In the genomic region with DNA sequence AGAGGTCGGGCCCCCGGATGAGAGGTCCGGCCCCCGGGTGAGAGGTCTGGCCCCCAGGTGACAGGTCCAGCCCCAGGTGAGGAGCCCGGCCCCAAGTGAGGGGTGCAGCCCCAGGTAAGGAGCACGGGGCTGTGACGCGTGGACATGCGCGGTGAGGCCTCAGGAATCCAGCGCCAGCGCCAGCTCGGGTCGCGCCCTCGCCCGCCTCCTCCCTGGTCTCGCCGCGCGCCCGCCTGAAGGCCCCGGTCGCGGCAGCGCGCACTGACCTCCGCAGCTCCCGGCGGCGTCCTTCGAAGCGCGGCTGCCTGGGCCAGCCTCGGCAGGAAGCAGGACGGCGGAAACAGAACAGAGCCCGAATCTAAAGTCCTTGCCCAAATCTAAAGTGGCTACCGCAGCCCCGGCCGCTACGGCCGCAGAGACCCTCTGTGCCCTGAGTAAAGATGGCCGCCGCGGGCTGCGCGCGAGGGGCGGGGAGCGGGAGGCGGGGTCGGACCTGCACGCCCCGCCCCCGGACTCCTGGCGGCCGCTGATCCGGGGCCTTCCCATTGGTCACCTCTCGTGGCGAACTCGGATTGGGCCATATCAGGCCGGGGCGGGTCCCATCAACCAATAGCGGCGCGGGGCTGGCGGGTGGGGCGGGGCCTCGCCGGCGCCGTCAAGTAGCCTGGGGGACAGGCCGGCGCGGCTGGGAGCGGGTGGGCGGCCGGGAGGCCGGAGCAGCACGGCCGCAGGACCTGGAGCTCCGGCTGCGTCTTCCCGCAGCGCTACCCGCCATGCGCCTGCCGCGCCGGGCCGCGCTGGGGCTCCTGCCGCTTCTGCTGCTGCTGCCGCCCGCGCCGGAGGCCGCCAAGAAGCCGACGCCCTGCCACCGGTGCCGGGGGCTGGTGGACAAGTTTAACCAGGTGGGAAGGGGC, we compare ENCODE assay signal across 8 cellular contexts. TPM values are rescaled to one million over a fixed set of nuclear protein-coding genes. Genes with fewer than 3 reads are reported as not detected.
DNase-seq lines count a peak whose midpoint lies in the region; ATAC-seq, FAIRE-seq and TF ChIP-seq lines count a peak whose summit lies in the region.

A gene (minus strand): TSS at position 442 of the 914 bp plus-strand sequence. CDS start 4,673 bp downstream, outside the sequence.
A gene with protein sequence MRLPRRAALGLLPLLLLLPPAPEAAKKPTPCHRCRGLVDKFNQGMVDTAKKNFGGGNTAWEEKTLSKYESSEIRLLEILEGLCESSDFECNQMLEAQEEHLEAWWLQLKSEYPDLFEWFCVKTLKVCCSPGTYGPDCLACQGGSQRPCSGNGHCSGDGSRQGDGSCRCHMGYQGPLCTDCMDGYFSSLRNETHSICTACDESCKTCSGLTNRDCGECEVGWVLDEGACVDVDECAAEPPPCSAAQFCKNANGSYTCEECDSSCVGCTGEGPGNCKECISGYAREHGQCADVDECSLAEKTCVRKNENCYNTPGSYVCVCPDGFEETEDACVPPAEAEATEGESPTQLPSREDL (plus strand): TSS at position 638 of the 914 bp plus-strand sequence. CDS start 136 bp downstream, at position 774.

- no TSS peak for BruUV-seq in Caco-2 (replicated peaks; lab: Mats Ljungman, UMichigan)

- no peak within 1 kb of the TSS for H2BK20ac ChIP-seq in H1 (ENCODE audit: low read length)

- FAIRE-seq in HTR-8/SVneo (lab: Jason Lieb, UNC) (peak; percentile 95), H1 (lab: Jason Lieb, UNC) (no peak)

- H4K91ac ChIP-seq in H1 (replicated peaks; ENCODE audit: insufficient read length, low read length): no peak within 1 kb of the TSS

- H3K9ac ChIP-seq in NT2/D1 (ENCODE audit: insufficient read length, low read depth) (peak within 1 kb of the TSS; percentile 90), H1 (replicated peaks in 1 of 4; ENCODE audit: extremely low read depth in 1 of 4, low read depth in 3 of 4, low read length in 3 of 4) (peak within 1 kb of the TSS; percentile 58 to 89 (median 82)), mesendoderm (ENCODE audit: low read length) (peak within 1 kb of the TSS; percentile 95)

- peak within 1 kb of the TSS; percentile 71 for H3K4me3 Mint-ChIP-seq in Caco-2 (ENCODE audit: unreplicated experiment)
- peak within 1 kb of the TSS; percentile 78 for H3K4me3 Mint-ChIP-seq in activated CD8-positive, alpha-beta memory T cell treated with anti-CD3 and anti-CD28 coated beads, Interleukin-2, amount 10 ng/mL, durations not matched to agents 7 days and 5 days

- no peak for TF ChIP-seq EP300 in H1 (IDR thresholded peaks at IDR 0.05; ENCODE audit: borderline replicate concordance in 1 of 2, low read depth in 2 of 2, low read length in 2 of 2)

- peaks cover 3 to 6% of the 10 kb centered on the region in 2 experiments for H4K20me1 ChIP-seq in H1 (replicated peaks in 1 of 2; ENCODE audit: control insufficient read depth in 1 of 2, insufficient read depth in 2 of 2, low read length in 2 of 2)

- CTCF ChIA-PET in Caco-2 (lab: Charles Lee): interaction anchor here (0.6 to 1.1 kb wide), 2 partner anchors 112 kb away, joined by 3 to 5 read pairs; no protein-coding TSS in a partner anchor
- CTCF ChIA-PET in activated CD8-positive, alpha-beta memory T cell treated with anti-CD3 and anti-CD28 coated beads, Interleukin-2, amount 10 ng/mL, durations not matched to agents 7 days and 5 days (lab: Charles Lee): interaction anchor here (1.1 to 2.8 kb wide), 4 partner anchors 13 to 151 kb away, joined by 3 to 12 read pairs (median 4); no protein-coding TSS in a partner anchor
- CTCF ChIA-PET in H1 (lab: Charles Lee; ENCODE audit: partially characterized antibody): interaction anchor here (1.0 to 1.9 kb wide), 4 partner anchors 12 to 151 kb away, joined by 3 to 4 read pairs (median 4); no protein-coding TSS in a partner anchor

- H4K8ac ChIP-seq in H1 (ENCODE audit: extremely low read depth, insufficient read depth, low read length) (peak within 1 kb of the TSS; percentile 95), mesendoderm (ENCODE audit: low read depth, low read length) (no peak within 1 kb of the TSS)

- H3K4me3 ChIP-seq in Caco-2 (ENCODE audit: low read depth, low read length): peak within 1 kb of the TSS; percentile 77
- peak within 1 kb of the TSS; percentile 71 for H3K4me3 ChIP-seq in NT2/D1 (ENCODE audit: insufficient read length, low read depth)
- peak within 1 kb of the TSS; percentile 70 to 93 (median 72) for H3K4me3 ChIP-seq in H1 (ENCODE audit: extremely low read depth in 1 of 4, insufficient read depth in 2 of 4, low read depth in 3 of 4, low read length in 4 of 4)
- peak within 1 kb of the TSS; percentile 77 for H3K4me3 ChIP-seq in mesendoderm (ENCODE audit: low read length)

- H2AK5ac ChIP-seq in H1 (ENCODE audit: low read depth, low read length) (no peak within 1 kb of the TSS), mesendoderm (ENCODE audit: low read length) (no peak within 1 kb of the TSS)

- H3K4me2 ChIP-seq in H1 (ENCODE audit: insufficient read depth in 1 of 2, low read depth in 2 of 2, low read length in 2 of 2): peak within 1 kb of the TSS; percentile 75 to 98
- H3K4me2 ChIP-seq in mesendoderm (ENCODE audit: low read length): peak within 1 kb of the TSS; percentile 71

- H2BK120ac ChIP-seq in H1 (replicated peaks; ENCODE audit: low read depth, low read length): no peak within 1 kb of the TSS
- no peak within 1 kb of the TSS for H2BK120ac ChIP-seq in mesendoderm (ENCODE audit: low read depth, low read length)

- TF ChIP-seq CTCF in Caco-2 (IDR thresholded peaks at IDR 0.05; ENCODE audit: insufficient read depth in 1 of 2, low read depth in 1 of 2, low read length in 1 of 2, severe bottlenecking in 1 of 2, unreplicated experiment in 1 of 2) (no peak), H1 (IDR thresholded peaks at IDR 0.05; ENCODE audit: control extremely low read depth in 1 of 3, insufficient read depth in 1 of 3, low read depth in 1 of 3, low read length in 3 of 3) (no peak)

- H3K27me3 Mint-ChIP-seq in Caco-2 (ENCODE audit: insufficient read depth, unreplicated experiment): no peaks in the 10 kb centered on the region
- no peaks in the 10 kb centered on the region for H3K27me3 Mint-ChIP-seq in activated CD8-positive, alpha-beta memory T cell treated with anti-CD3 and anti-CD28 coated beads, Interleukin-2, amount 10 ng/mL, durations not matched to agents 7 days and 5 days

- H3K4ac ChIP-seq in H1 (replicated peaks; ENCODE audit: insufficient read length, low read depth, low read length) (no peak within 1 kb of the TSS), mesendoderm (ENCODE audit: low read depth, low read length) (peak within 1 kb of the TSS; percentile 88)

- H2BK15ac ChIP-seq in H1 (ENCODE audit: low read length) (no peak within 1 kb of the TSS), mesendoderm (replicated peaks; ENCODE audit: low read depth) (no peak within 1 kb of the TSS)

- H3K9me3 ChIP-seq in Caco-2: no peaks in the 10 kb centered on the region
- H3K9me3 ChIP-seq in NT2/D1 (ENCODE audit: insufficient read depth, low read length): no peaks in the 10 kb centered on the region
- no peaks in the 10 kb centered on the region for H3K9me3 ChIP-seq in H1 (ENCODE audit: insufficient read depth in 2 of 2, low read depth in 1 of 2, low read length in 1 of 2)

- peak; percentile 79 for ATAC-seq in GM21367 (IDR thresholded peaks at IDR 0.05; ENCODE audit: unreplicated experiment)
- peak; percentile 99 for ATAC-seq in activated CD8-positive, alpha-beta memory T cell treated with anti-CD3 and anti-CD28 coated beads, Interleukin-2, amount 10 ng/mL, durations not matched to agents 7 days and 5 days

- intact Hi-C loops in Caco-2 (cut with micrococcal nuclease; ENCODE audit: unreplicated experiment): loop anchor here (2.0 kb wide), 1 partner anchor 65 kb away; a partner anchor contains a TSS

- H2BK5ac ChIP-seq in H1 (ENCODE audit: low read depth, low read length): peak within 1 kb of the TSS; percentile 69; the same call in 1 of the 2 replicates
- peak within 1 kb of the TSS; percentile 85 for H2BK5ac ChIP-seq in mesendoderm (ENCODE audit: low read length)

- H3K79me2 ChIP-seq in H1 (ENCODE audit: control insufficient read depth in 1 of 2, insufficient read depth in 2 of 2, low read length in 2 of 2) (peaks cover 0 to 8% of the 10 kb centered on the region in 2 experiments; a peak in 1 of 4 replicates), mesendoderm (ENCODE audit: control insufficient read depth, insufficient read depth, low read length) (no peaks in the 10 kb centered on the region)

- no peaks in the 10 kb centered on the region for H3K27me3 ChIP-seq in Caco-2 (replicated peaks; ENCODE audit: control insufficient read depth, insufficient read depth, low read length)
- no peaks in the 10 kb centered on the region for H3K27me3 ChIP-seq in NT2/D1 (ENCODE audit: insufficient read depth, insufficient read length)
- H3K27me3 ChIP-seq in H1 (replicated peaks in 1 of 4; ENCODE audit: control insufficient read depth in 3 of 4, extremely low read depth in 1 of 4, insufficient read depth in 3 of 4, low read length in 3 of 4): no peaks in the 10 kb centered on the region; a peak in 2 of 7 replicates
- H3K27me3 ChIP-seq in mesendoderm (ENCODE audit: insufficient read depth, low read length, poor library complexity): no peaks in the 10 kb centered on the region

- H3K4me1 ChIP-seq in Caco-2: peaks cover 10% of the 10 kb centered on the region; the same call in 1 of the 2 replicates
- H3K4me1 ChIP-seq in NT2/D1 (ENCODE audit: insufficient read depth, insufficient read length): peaks cover 12% of the 10 kb centered on the region
- H3K4me1 ChIP-seq in H1 (replicated peaks in 1 of 4; ENCODE audit: control insufficient read depth in 3 of 4, insufficient read depth in 4 of 4, low read length in 3 of 4): peaks cover 0 to 10% (median 1%) of the 10 kb centered on the region in 4 experiments; a peak in 5 of 7 replicates
- H3K4me1 ChIP-seq in mesendoderm (ENCODE audit: control insufficient read depth, low read depth, low read length): no peaks in the 10 kb centered on the region

- H3K23ac ChIP-seq in H1 (ENCODE audit: insufficient read length) (no peak within 1 kb of the TSS), mesendoderm (ENCODE audit: low read length) (peak within 1 kb of the TSS; percentile 45)

- no peak within 1 kb of the TSS for H2BK12ac ChIP-seq in H1 (ENCODE audit: low read depth, low read length)

- H3K14ac ChIP-seq in H1 (ENCODE audit: insufficient read length): no peak within 1 kb of the TSS

- peaks cover 3% of the 10 kb centered on the region; the same call in 1 of the 2 replicates for H3K79me1 ChIP-seq in H1 (ENCODE audit: low read depth, low read length)
- H3K79me1 ChIP-seq in mesendoderm (ENCODE audit: low read length): peaks cover 6% of the 10 kb centered on the region

- no peaks in the 10 kb centered on the region for H3K9me3 Mint-ChIP-seq in Caco-2 (ENCODE audit: unreplicated experiment)
- H3K9me3 Mint-ChIP-seq in activated CD8-positive, alpha-beta memory T cell treated with anti-CD3 and anti-CD28 coated beads, Interleukin-2, amount 10 ng/mL, durations not matched to agents 7 days and 5 days (ENCODE audit: low read depth): no peaks in the 10 kb centered on the region

- peak within 1 kb of the TSS; percentile 71 for H3K27ac Mint-ChIP-seq in Caco-2 (ENCODE audit: unreplicated experiment)
- H3K27ac Mint-ChIP-seq in activated CD8-positive, alpha-beta memory T cell treated with anti-CD3 and anti-CD28 coated beads, Interleukin-2, amount 10 ng/mL, durations not matched to agents 7 days and 5 days: peak within 1 kb of the TSS; percentile 86

- POLR2A ChIA-PET in Caco-2 (lab: Charles Lee) (interaction anchor here (1.1 kb wide), 1 partner anchor 53 kb away, joined by 4 read pairs; no protein-coding TSS in a partner anchor), H1 (lab: Charles Lee; ENCODE audit: partially characterized antibody) (interaction anchor here (0.6 to 2.1 kb wide), 10 partner anchors 13 to 140 kb away, joined by 3 to 4 read pairs (median 3); no protein-coding TSS in a partner anchor)

- H3K36me3 ChIP-seq in Caco-2 (ENCODE audit: control insufficient read depth, insufficient read depth, low read length) (no peaks in the 10 kb centered on the region), NT2/D1 (ENCODE audit: insufficient read depth, insufficient read length, low read length) (peaks cover 34% of the 10 kb centered on the region), H1 (ENCODE audit: control insufficient read depth in 2 of 4, insufficient read depth in 4 of 4, low read length in 3 of 4) (peaks cover 0 to 3% (median 2%) of the 10 kb centered on the region in 4 experiments; a peak in 2 of 8 replicates), mesendoderm (ENCODE audit: control insufficient read depth, insufficient read depth, low read length) (peaks cover 7% of the 10 kb centered on the region)

- no peaks in the 10 kb centered on the region for H3K4me1 Mint-ChIP-seq in Caco-2 (ENCODE audit: low read depth, unreplicated experiment)
- H3K4me1 Mint-ChIP-seq in activated CD8-positive, alpha-beta memory T cell treated with anti-CD3 and anti-CD28 coated beads, Interleukin-2, amount 10 ng/mL, durations not matched to agents 7 days and 5 days: peaks cover 21% of the 10 kb centered on the region

- H4K5ac ChIP-seq in H1 (ENCODE audit: insufficient read length, low read depth, low read length) (peak within 1 kb of the TSS; percentile 94), mesendoderm (ENCODE audit: low read length) (no peak within 1 kb of the TSS)

- no peak within 1 kb of the TSS; the same call in 1 of the 2 replicates for H2AFZ ChIP-seq in H1 (ENCODE audit: low read length)

- no peak for TF ChIP-seq RAD21 in H1 (IDR thresholded peaks at IDR 0.05 in 1 of 2, conservative IDR thresholded peaks at IDR 0.05 in 1 of 2; ENCODE audit: low read depth in 2 of 2, low read length in 2 of 2)

- DNase-seq in Caco-2 (peak; percentile 96 to 98), HTR-8/SVneo (ENCODE audit: insufficient read length, low spot score) (peak; percentile 97), NT2/D1 (ENCODE audit: low read depth, low spot score) (peak; percentile 89), H1 (ENCODE audit: low read depth in 1 of 2, low spot score in 2 of 2) (peak; percentile 84 to 96), mesendoderm (peak; percentile 98)
- DNase-seq in activated CD8-positive, alpha-beta memory T cell treated with anti-CD3 and anti-CD28 coated beads, Interleukin-2, amount 10 ng/mL, durations not matched to agents 7 days and 5 days: peak; percentile 98
- peak; percentile 96 for DNase-seq in stimulated activated CD8-positive, alpha-beta memory T cell treated with anti-CD3 and anti-CD28 coated beads, Interleukin-12 subunit alpha, Interleukin-12 subunit beta, amount 100 ng/mL, for 4 hours (ENCODE audit: low read depth)

- H3K36me3 Mint-ChIP-seq in Caco-2 (ENCODE audit: insufficient read depth, unreplicated experiment): peaks cover 20% of the 10 kb centered on the region
- H3K36me3 Mint-ChIP-seq in activated CD8-positive, alpha-beta memory T cell treated with anti-CD3 and anti-CD28 coated beads, Interleukin-2, amount 10 ng/mL, durations not matched to agents 7 days and 5 days: no peaks in the 10 kb centered on the region

- peak in 1 of 2 experiments; percentile 60; a peak in 1 of 3 replicates for TF ChIP-seq POLR2A in H1 (IDR thresholded peaks at IDR 0.05; ENCODE audit: control extremely low read depth in 1 of 2, low read depth in 2 of 2, low read length in 2 of 2)

- peak within 1 kb of the TSS; percentile 59 for H3K56ac ChIP-seq in H1 (replicated peaks; ENCODE audit: insufficient read length, low read depth, low read length)
- peak within 1 kb of the TSS; percentile 97 for H3K56ac ChIP-seq in mesendoderm (ENCODE audit: low read length)

- H3K27ac ChIP-seq in H1 (ENCODE audit: low read depth, low read length): peak within 1 kb of the TSS; percentile 93
- peak within 1 kb of the TSS; percentile 97 for H3K27ac ChIP-seq in mesendoderm (ENCODE audit: low read depth, low read length)

- H3K23me2 ChIP-seq in H1 (ENCODE audit: low read depth, low read length): peaks cover 9% of the 10 kb centered on the region; the same call in 1 of the 2 replicates

- 1% methylated on average over 73 of the region's 103 CpGs; no CpG with 5 or more reads in 1 of the 2 experiments for WGBS in H1 (ENCODE audit: extremely low coverage in 1 of 2, insufficient coverage in 1 of 2, insufficient read length in 1 of 2, insufficient replicate concordance in 2 of 2, low coverage in 1 of 2, low lambda C conversion rate in 2 of 2, missing lambda C conversion rate in 1 of 2), 2 experiments
- no CpG with 5 or more reads among the region's 103 CpGs for WGBS in mesendoderm (ENCODE audit: extremely low coverage, insufficient coverage, low lambda C conversion rate)

- H3K18ac ChIP-seq in H1 (ENCODE audit: extremely low read depth, low read length) (peak within 1 kb of the TSS; percentile 48), mesendoderm (ENCODE audit: low read length) (peak within 1 kb of the TSS; percentile 85)

RNA-seq across cellular contexts. Expression of the first gene that starts in this region (rescaled TPM):
- 31.6 and 35.7 TPM in 2 replicates for total RNA-seq in Caco-2 (2022)
- 10 to 100 TPM; 16.8 to 18.8 TPM for total RNA-seq in activated CD8-positive, alpha-beta memory T cell treated with anti-CD3 and anti-CD28 coated beads, Interleukin-2, amount 10 ng/mL, durations not matched to agents 7 days and 5 days
- total RNA-seq in H1 (2021; fragmentation: NEBNext Ultra II Directional; extraction: Animal tissue kit (Norgen Biotek cat#: 25700)): 22.5 and 25.0 TPM in 2 replicates
- 13.4 and 24.1 TPM in 2 replicates for polyA plus RNA-seq in H1 (2011; rRNA removed)
- polyA plus RNA-seq in H1 (2011; cell fraction: cytosol; rRNA removed): 16.1 TPM
- 28.5 TPM for polyA plus RNA-seq in H1 (2011; cell fraction: nucleus; rRNA removed)
- polyA plus RNA-seq in H1 (2012, experiment 1 of 2): 14.6 to 25.7 TPM (median 22.3 TPM) in 4 replicates
- 19.9 TPM for polyA plus RNA-seq in H1 (2012, experiment 2 of 2)
- 23.8 TPM for polyA plus RNA-seq in H1 (2013, experiment 1 of 2)
- 25.7 TPM for polyA plus RNA-seq in H1 (2013, experiment 2 of 2)
- polyA minus RNA-seq in H1 (2011; rRNA and poly(A)+ RNA removed): 20.3 and 23.2 TPM in 2 replicates
- polyA minus RNA-seq in H1 (2011; cell fraction: cytosol; rRNA and poly(A)+ RNA removed): 11.2 TPM
- polyA minus RNA-seq in H1 (2011; cell fraction: nucleus; rRNA and poly(A)+ RNA removed): 7.9 TPM
- polyA plus RNA-seq in mesendoderm (2013, experiment 1 of 2): 11.0 TPM
- polyA plus RNA-seq in mesendoderm (2013, experiment 2 of 2): 11.4 TPM

RNA-seq across cellular contexts. Expression of the second gene that starts in this region (rescaled TPM):
- total RNA-seq in Caco-2 (2022): 38.1 and 43.3 TPM in 2 replicates
- 10 to 100 TPM; 43.9 to 51.2 TPM for total RNA-seq in activated CD8-positive, alpha-beta memory T cell treated with anti-CD3 and anti-CD28 coated beads, Interleukin-2, amount 10 ng/mL, durations not matched to agents 7 days and 5 days
- 36.6 and 39.4 TPM in 2 replicates for total RNA-seq in H1 (2021; fragmentation: NEBNext Ultra II Directional; extraction: Animal tissue kit (Norgen Biotek cat#: 25700))
- 24.5 and 34.3 TPM in 2 replicates for polyA plus RNA-seq in H1 (2011; rRNA removed)
- polyA plus RNA-seq in H1 (2011; cell fraction: cytosol; rRNA removed): 35.6 TPM
- polyA plus RNA-seq in H1 (2011; cell fraction: nucleus; rRNA removed): 52.5 TPM
- 19.3 to 35.8 TPM (median 34.6 TPM) in 4 replicates for polyA plus RNA-seq in H1 (2012, experiment 1 of 2)
- 23.7 TPM for polyA plus RNA-seq in H1 (2012, experiment 2 of 2)
- 24.9 TPM for polyA plus RNA-seq in H1 (2013, experiment 1 of 2)
- 26.3 TPM for polyA plus RNA-seq in H1 (2013, experiment 2 of 2)
- polyA minus RNA-seq in H1 (2011; rRNA and poly(A)+ RNA removed): 6.1 and 8.2 TPM in 2 replicates
- 8.7 TPM for polyA minus RNA-seq in H1 (2011; cell fraction: cytosol; rRNA and poly(A)+ RNA removed)
- polyA minus RNA-seq in H1 (2011; cell fraction: nucleus; rRNA and poly(A)+ RNA removed): 8.0 TPM
- 18.7 TPM for polyA plus RNA-seq in mesendoderm (2013, experiment 1 of 2)
- 18.4 TPM for polyA plus RNA-seq in mesendoderm (2013, experiment 2 of 2)

Comparison
In these comparisons a context has a peak if more than half of its experiments do, and no peak if none do; other contexts are left out.
1. Peak in every context shown above with its lines: DNase-seq, ATAC-seq, H3K4me3 ChIP-seq and H3K27ac ChIP-seq.